ENCODE assay signal across 11 cellular contexts in genomic region chr5:165029471-165029870, GRCh38.
DNase-seq lines count a peak whose midpoint lies in the region; ATAC-seq, FAIRE-seq and TF ChIP-seq lines count a peak whose summit lies in the region.
"Had no signal": no experiment of that assay in that cellular context is flagged by ENCODE, and none has a peak within 500 bp of the region (broad histone marks: within the 10 kb centered on the region; RNA-seq: fewer than 3 reads in every experiment).

No MANE protein-coding gene starts in this region.

- H3K4me1 ChIP-seq in SK-N-SH (ENCODE audit: control insufficient read depth in 1 of 2, insufficient read depth in 2 of 2, low read depth in 1 of 2, low read length in 1 of 2): peaks cover 0 to 4% of the 10 kb centered on the region in 2 experiments; a peak in 1 of 4 replicates
- no peaks in the 10 kb centered on the region for H3K4me1 ChIP-seq in K562 (replicated peaks in 1 of 2; ENCODE audit: control insufficient read depth in 2 of 2, insufficient read depth in 2 of 2, low read length in 2 of 2)

- TF ChIP-seq CTCF in SK-N-SH (IDR thresholded peaks at IDR 0.05) (peak; percentile 18; the same call in 1 of the 2 replicates), K562 (IDR thresholded peaks at IDR 0.05 in 2 of 3, conservative IDR thresholded peaks at IDR 0.05 in 1 of 3; ENCODE audit: insufficient read depth in 2 of 3, low read depth in 1 of 3, low read length in 3 of 3) (peak in 2 of 3 experiments; percentile 27 to 28; a peak in 3 of 6 replicates), retinal pigment epithelial cell (conservative IDR thresholded peaks at IDR 0.05; ENCODE audit: low read depth, low read length) (peak; percentile 63)

- no peaks in the 10 kb centered on the region for H3K36me3 ChIP-seq in SK-N-SH (replicated peaks in 1 of 2; ENCODE audit: control insufficient read depth in 1 of 2, insufficient read depth in 2 of 2, low read length in 1 of 2)
- no peaks in the 10 kb centered on the region for H3K36me3 ChIP-seq in K562 (ENCODE audit: control insufficient read depth, insufficient read depth, low read length)

- H3K9me1 ChIP-seq in K562 (ENCODE audit: control insufficient read depth, insufficient read depth, low read length): no peaks in the 10 kb centered on the region

- BruUV-seq in K562 (replicated peaks; lab: Mats Ljungman, UMichigan): no TSS peak

- H3K4me3 ChIP-seq in SK-N-SH (ENCODE audit: low read depth in 2 of 2, low read length in 1 of 2) (no peak overlapping the region), K562 (no peak overlapping the region), retinal pigment epithelial cell (ENCODE audit: low read length) (no peak overlapping the region)

- H4K20me1 ChIP-seq in SK-N-SH (ENCODE audit: insufficient read depth): no peaks in the 10 kb centered on the region
- no peaks in the 10 kb centered on the region for H4K20me1 ChIP-seq in K562 (replicated peaks; ENCODE audit: control insufficient read depth, insufficient read depth, low read length)

- TF ChIP-seq EP300 in SK-N-SH (IDR thresholded peaks at IDR 0.05; ENCODE audit: borderline replicate concordance in 1 of 2, low read depth in 1 of 2, low read length in 1 of 2) (no peak), K562 (IDR thresholded peaks at IDR 0.05; ENCODE audit: low read length) (no peak)

- FAIRE-seq in K562 (lab: Jason Lieb, UNC): no peak

- DNase-seq in SK-N-SH (peak; percentile 10), NCI-H524 (lab: John Stamatoyannopoulos, UW) (peak; percentile 32 to 72), K562 (ENCODE audit: extremely low read depth in 1 of 4, low spot score in 3 of 4) (peak in 1 of 4 experiments; percentile 3), retinal pigment epithelial cell (ENCODE audit: low read depth) (no peak), COLO829 (ENCODE audit: low spot score) (no peak)
- no peak for DNase-seq in stimulated activated naive CD8-positive, alpha-beta T cell treated with anti-CD3 and anti-CD28 coated beads, Interleukin-15, amount 100 ng/mL, for 72 hours
- DNase-seq: left colon; stimulated activated CD4-positive, alpha-beta T cell treated with anti-CD3 and anti-CD28 coated beads, Interleukin-2, amount 100 ng/mL, for 48 hours had no signal

- H3K27me3 ChIP-seq in SK-N-SH (ENCODE audit: insufficient read depth) (no peaks in the 10 kb centered on the region), K562 (ENCODE audit: control insufficient read depth in 2 of 2, insufficient read depth in 2 of 2, low read length in 2 of 2) (no peaks in the 10 kb centered on the region)

- H3K9me3 Mint-ChIP-seq in stimulated activated naive CD8-positive, alpha-beta T cell treated with anti-CD3 and anti-CD28 coated beads, Interleukin-15, amount 100 ng/mL, for 72 hours: no peaks in the 10 kb centered on the region

- H3K4me2 ChIP-seq in SK-N-SH: no peak overlapping the region
- H3K4me2 ChIP-seq in K562 (ENCODE audit: insufficient read depth, low read length): no peak overlapping the region

- no peaks in the 10 kb centered on the region for H3K9me3 ChIP-seq in SK-N-SH
- H3K9me3 ChIP-seq in K562 (replicated peaks; ENCODE audit: control insufficient read depth, insufficient read depth, low read depth, low read length): no peaks in the 10 kb centered on the region

- POLR2A ChIA-PET in SK-N-SH (lab: Yijun Ruan, JAX): no interaction called here
- POLR2A ChIA-PET in K562 (lab: Yijun Ruan, JAX): no interaction called here

- no peaks in the 10 kb centered on the region for H3K27me3 Mint-ChIP-seq in stimulated activated naive CD8-positive, alpha-beta T cell treated with anti-CD3 and anti-CD28 coated beads, Interleukin-15, amount 100 ng/mL, for 72 hours
- H3K27me3 Mint-ChIP-seq: activated naive CD8-positive, alpha-beta T cell had no signal

- WGBS in SK-N-SH (ENCODE audit: low lambda C conversion rate): 50% methylated on average over 1 of the region's 1 CpG
- 7% methylated on average over 1 of the region's 1 CpG for WGBS in K562 (ENCODE audit: insufficient coverage, low coverage, missing lambda C conversion rate)

- no peaks in the 10 kb centered on the region for H3K4me1 Mint-ChIP-seq in stimulated activated naive CD8-positive, alpha-beta T cell treated with anti-CD3 and anti-CD28 coated beads, Interleukin-15, amount 100 ng/mL, for 72 hours

- no peaks in the 10 kb centered on the region for H3K79me2 ChIP-seq in SK-N-SH (ENCODE audit: insufficient read depth)
- no peaks in the 10 kb centered on the region for H3K79me2 ChIP-seq in K562 (ENCODE audit: control insufficient read depth, insufficient read depth, low read length)

- H3K27ac Mint-ChIP-seq in stimulated activated naive CD8-positive, alpha-beta T cell treated with anti-CD3 and anti-CD28 coated beads, Interleukin-15, amount 100 ng/mL, for 72 hours: no peak overlapping the region
- H3K27ac Mint-ChIP-seq: activated naive CD8-positive, alpha-beta T cell had no signal

- in situ Hi-C loops in K562 (cut with MboI): no loop called here

- H3K4me3 Mint-ChIP-seq in stimulated activated naive CD8-positive, alpha-beta T cell treated with anti-CD3 and anti-CD28 coated beads, Interleukin-15, amount 100 ng/mL, for 72 hours: no peak overlapping the region
- H3K4me3 Mint-ChIP-seq: activated naive CD8-positive, alpha-beta T cell had no signal

- H3K9me2 ChIP-seq in SK-N-SH: no peaks in the 10 kb centered on the region

- H2AFZ ChIP-seq in SK-N-SH (ENCODE audit: low read depth): no peak overlapping the region
- no peak overlapping the region for H2AFZ ChIP-seq in K562 (ENCODE audit: low read depth, low read length)

- no peak for TF ChIP-seq POLR2A in K562 (conservative IDR thresholded peaks at IDR 0.05)

- CTCF ChIA-PET in SK-N-SH (lab: Yijun Ruan, JAX): no interaction called here
- CTCF ChIA-PET in K562 (lab: Yijun Ruan, JAX; ENCODE audit: low intra/inter-chr PET ratio): no interaction called here

- H3K27ac ChIP-seq in SK-N-SH (ENCODE audit: low read depth in 2 of 2, low read length in 1 of 2): no peak overlapping the region
- H3K27ac ChIP-seq in K562 (ENCODE audit: extremely low read depth, low read depth, low read length): no peak overlapping the region

- intact Hi-C loops in K562 (cut with micrococcal nuclease): no loop called here

- H3K9ac ChIP-seq in SK-N-SH: no peak overlapping the region
- H3K9ac ChIP-seq in K562 (ENCODE audit: insufficient read depth in 1 of 2, low read depth in 2 of 2, low read length in 2 of 2): no peak overlapping the region

- peak; percentile 47 for TF ChIP-seq RAD21 in SK-N-SH (IDR thresholded peaks at IDR 0.05; ENCODE audit: low read length)
- TF ChIP-seq RAD21 in K562 (CRISPR knock-in tag; conservative IDR thresholded peaks at IDR 0.05 in 1 of 2, IDR thresholded peaks at IDR 0.05 in 1 of 2): peak in 1 of 2 experiments; percentile 21; a peak in 1 of 4 replicates

- ATAC-seq in SK-N-SH treated with all-trans-retinoic acid at 6 μM for 48 hours: no peak
- ATAC-seq in K562: no peak
- ATAC-seq in stimulated activated naive CD8-positive, alpha-beta T cell treated with anti-CD3 and anti-CD28 coated beads, Interleukin-15, amount 100 ng/mL, for 72 hours: no peak
- no peak for ATAC-seq in GM19328 (IDR thresholded peaks at IDR 0.05; ENCODE audit: unreplicated experiment)
- ATAC-seq: left colon had no signal

- H3F3A ChIP-seq in SK-N-SH (replicated peaks; ENCODE audit: insufficient read depth): no peaks in the 10 kb centered on the region

TF ChIP-seq in SK-N-SH, 30 proteins besides CTCF, POLR2A, EP300 and RAD21 (continues in another document):
- no peak for TF ChIP-seq TCF12 (IDR thresholded peaks at IDR 0.05)
- TF ChIP-seq SMC3 (IDR thresholded peaks at IDR 0.05; ENCODE audit: low read depth, low read length): peak; percentile 18; the same call in 1 of the 2 replicates
- TF ChIP-seq TAF1 (IDR thresholded peaks at IDR 0.05; ENCODE audit: borderline replicate concordance, low read depth, low read length): no peak

TF ChIP-seq in SK-N-SH treated with all-trans-retinoic acid at 6 μM for 48 hours, 23 proteins besides CTCF, POLR2A, EP300 and RAD21 (continues in another document):
- TF ChIP-seq ARNTL (CRISPR knock-in tag; IDR thresholded peaks at IDR 0.05; ENCODE audit: borderline replicate concordance, low read depth) (no peak), TOX (CRISPR knock-in tag; IDR thresholded peaks at IDR 0.05; ENCODE audit: borderline replicate concordance) (no peak), TCF4 (CRISPR knock-in tag; IDR thresholded peaks at IDR 0.05; ENCODE audit: borderline replicate concordance) (no peak)

TF ChIP-seq in K562, 482 proteins besides CTCF, POLR2A, EP300 and RAD21:
- TF ChIP-seq ETS2 (tag; IDR thresholded peaks at IDR 0.05; ENCODE audit: borderline replicate concordance, poor library complexity, severe bottlenecking) (no peak), MYNN (IDR thresholded peaks at IDR 0.05) (no peak), MYNN (CRISPR knock-in tag; IDR thresholded peaks at IDR 0.05) (no peak), CXXC5 (CRISPR knock-in tag; IDR thresholded peaks at IDR 0.05) (no peak), ZBTB2 (IDR thresholded peaks at IDR 0.05) (no peak), TCF3 (CRISPR knock-in tag; IDR thresholded peaks at IDR 0.05) (no peak), RFX7 (CRISPR knock-in tag; IDR thresholded peaks at IDR 0.05) (no peak), HDAC3 (IDR thresholded peaks at IDR 0.05; ENCODE audit: borderline replicate concordance, partially characterized antibody) (no peak)

Comparison
In these comparisons a context has a peak if more than half of its experiments do, and no peak if none do; other contexts are left out.
1. DNase-seq: peak in SK-N-SH (single experiment) and NCI-H524 (2 of 2); none in retinal pigment epithelial cell (single experiment), stimulated activated naive CD8-positive, alpha-beta T cell treated with anti-CD3 and anti-CD28 coated beads, Interleukin-15, amount 100 ng/mL, for 72 hours (0 of 2) and COLO829 (single experiment).
2. Of the 27 proteins assayed by ChIP-seq in both K562 and SK-N-SH: peak only in K562: none; only in SK-N-SH: SMC3; in both: CTCF; in neither: 24; mixed calls (peak in some experiments, not most) for 1.
3. Peak in every context shown above with its lines, with median percentiles within 50 percentile points of each other: CTCF ChIP-seq.